Comparison of ENCODE assay signal across 8 cellular contexts in the genomic region with DNA sequence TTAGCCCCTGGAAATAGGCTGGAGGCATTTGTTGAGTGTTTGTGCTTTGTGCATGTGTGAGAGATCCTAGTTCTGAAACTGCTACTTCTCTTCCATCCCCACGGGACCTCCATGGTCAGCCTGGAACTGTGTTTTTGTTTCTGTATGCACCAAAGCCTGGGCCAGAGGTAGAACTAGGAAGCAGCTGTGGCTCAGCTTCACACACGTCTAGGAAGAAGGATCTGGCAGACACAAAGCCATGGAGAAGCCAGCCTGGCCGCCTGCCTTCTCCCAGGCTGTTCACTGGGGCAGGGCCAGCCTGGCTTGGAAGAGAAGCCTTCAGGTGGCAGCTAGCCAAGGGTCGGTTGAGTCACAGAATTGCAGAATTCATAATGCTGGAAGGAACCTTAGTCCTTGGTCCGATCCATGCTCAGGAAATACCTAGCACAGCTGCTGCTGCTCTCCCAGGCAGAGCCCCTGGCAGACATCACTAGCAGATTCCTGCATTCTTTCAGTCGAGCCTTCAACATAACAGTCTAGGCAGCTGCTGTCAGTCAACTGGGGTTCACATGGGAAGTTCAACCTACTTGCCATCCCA. TPM values are rescaled to one million over a fixed set of nuclear protein-coding genes. Genes with fewer than 3 reads are reported as not detected.
DNase-seq lines count a peak whose midpoint lies in the region; ATAC-seq, FAIRE-seq and TF ChIP-seq lines count a peak whose summit lies in the region.

No MANE protein-coding gene starts in this region.

- TF ChIP-seq CTCF in fibroblast of mammary gland (conservative IDR thresholded peaks at IDR 0.05; ENCODE audit: control insufficient read depth, insufficient read depth, low read depth, low read length) (no peak), neutrophil (IDR thresholded peaks at IDR 0.05) (no peak)

- H3K27me3 ChIP-seq in SJCRH30 (no peaks in the 10 kb centered on the region), neutrophil (no peaks in the 10 kb centered on the region)

- no peak for ATAC-seq in GM21737 (IDR thresholded peaks at IDR 0.05; ENCODE audit: unreplicated experiment)

- intact Hi-C loops in activated T-helper 1 cell treated with anti-CD3 and anti-CD28 coated beads, Interleukin-12 subunit alpha, Interleukin-12 subunit beta, Interleukin-2, Interleukin-4 antibody, amounts not matched to agents 30 ng/mL and 10 ng/mL and 1 ng/mL, durations not matched to agents 14 hours and 24 hours and 36 hours (cut with micrococcal nuclease): no loop called here

- H3K9me3 ChIP-seq in SJCRH30 (replicated peaks) (no peaks in the 10 kb centered on the region), neutrophil (no peaks in the 10 kb centered on the region)

- peak; percentile 75 for FAIRE-seq in GM19239 (lab: Jason Lieb, UNC)

- H3K9me3 Mint-ChIP-seq in activated T-helper 1 cell treated with anti-CD3 and anti-CD28 coated beads, Interleukin-12 subunit alpha, Interleukin-12 subunit beta, Interleukin-2, Interleukin-4 antibody, amounts not matched to agents 30 ng/mL and 10 ng/mL and 1 ng/mL, durations not matched to agents 14 hours and 24 hours and 36 hours: no peaks in the 10 kb centered on the region

- H3K27ac Mint-ChIP-seq in activated T-helper 1 cell treated with anti-CD3 and anti-CD28 coated beads, Interleukin-12 subunit alpha, Interleukin-12 subunit beta, Interleukin-2, Interleukin-4 antibody, amounts not matched to agents 30 ng/mL and 10 ng/mL and 1 ng/mL, durations not matched to agents 14 hours and 24 hours and 36 hours: no peak overlapping the region

- H3K4me3 ChIP-seq in SJCRH30 (no peak overlapping the region), fibroblast of mammary gland (ENCODE audit: control insufficient read depth, low read depth, low read length) (no peak overlapping the region), neutrophil (ENCODE audit: low read depth in 1 of 2, low read length in 1 of 2) (no peak overlapping the region)

- DNase-seq in GM19239 (ENCODE audit: insufficient read length, low spot score) (no peak), SJCRH30 (peak; percentile 70 to 74), fibroblast of mammary gland (ENCODE audit: low read depth) (peak; percentile 99), NOMO-1 treated with dmso at 0.1 percent for 144 hours (lab: John Stamatoyannopoulos, UW; ENCODE audit: unreplicated experiment) (no peak), occipital lobe (lab: John Stamatoyannopoulos, UW) (no peak)
- DNase-seq in activated T-helper 1 cell treated with anti-CD3 and anti-CD28 coated beads, Interleukin-12 subunit alpha, Interleukin-12 subunit beta, Interleukin-2, Interleukin-4 antibody, amounts not matched to agents 30 ng/mL and 10 ng/mL and 1 ng/mL, durations not matched to agents 14 hours and 24 hours and 36 hours (ENCODE audit: low spot score): no peak

- no peaks in the 10 kb centered on the region for H3K36me3 ChIP-seq in SJCRH30
- no peaks in the 10 kb centered on the region for H3K36me3 ChIP-seq in neutrophil

- H3K4me1 ChIP-seq in SJCRH30 (no peaks in the 10 kb centered on the region), neutrophil (ENCODE audit: control insufficient read depth in 1 of 2, insufficient read depth in 1 of 2, low read depth in 1 of 2, low read length in 1 of 2) (peaks cover 23 to 28% of the 10 kb centered on the region in 2 experiments)

- 0 out of 2 replicates have a peak overlapping the region, but pooled peaks have one; percentile 3 for H3K27ac ChIP-seq in SJCRH30
- peak overlapping the region; percentile 75 for H3K27ac ChIP-seq in neutrophil

- peaks cover 12% of the 10 kb centered on the region for H3K27me3 Mint-ChIP-seq in activated T-helper 1 cell treated with anti-CD3 and anti-CD28 coated beads, Interleukin-12 subunit alpha, Interleukin-12 subunit beta, Interleukin-2, Interleukin-4 antibody, amounts not matched to agents 30 ng/mL and 10 ng/mL and 1 ng/mL, durations not matched to agents 14 hours and 24 hours and 36 hours (ENCODE audit: insufficient read depth)

- no peak overlapping the region for H3K4me3 Mint-ChIP-seq in activated T-helper 1 cell treated with anti-CD3 and anti-CD28 coated beads, Interleukin-12 subunit alpha, Interleukin-12 subunit beta, Interleukin-2, Interleukin-4 antibody, amounts not matched to agents 30 ng/mL and 10 ng/mL and 1 ng/mL, durations not matched to agents 14 hours and 24 hours and 36 hours

- no peaks in the 10 kb centered on the region for H3K36me3 Mint-ChIP-seq in activated T-helper 1 cell treated with anti-CD3 and anti-CD28 coated beads, Interleukin-12 subunit alpha, Interleukin-12 subunit beta, Interleukin-2, Interleukin-4 antibody, amounts not matched to agents 30 ng/mL and 10 ng/mL and 1 ng/mL, durations not matched to agents 14 hours and 24 hours and 36 hours (ENCODE audit: low read depth)

- peaks cover 25% of the 10 kb centered on the region for H3K4me1 Mint-ChIP-seq in activated T-helper 1 cell treated with anti-CD3 and anti-CD28 coated beads, Interleukin-12 subunit alpha, Interleukin-12 subunit beta, Interleukin-2, Interleukin-4 antibody, amounts not matched to agents 30 ng/mL and 10 ng/mL and 1 ng/mL, durations not matched to agents 14 hours and 24 hours and 36 hours (ENCODE audit: low read depth)

RNA-seq across cellular contexts. Expression of gene RIN3, which starts 27.0 kb away (rescaled TPM):
- not detected in 2 replicates for total RNA-seq in SJCRH30 (2014; rRNA removed; shearing (Covaris generic))
- 34.7 and 35.3 TPM in 2 replicates for total RNA-seq in activated T-helper 1 cell treated with anti-CD3 and anti-CD28 coated beads, Interleukin-12 subunit alpha, Interleukin-12 subunit beta, Interleukin-2, Interleukin-4 antibody, amounts not matched to agents 30 ng/mL and 10 ng/mL and 1 ng/mL, durations not matched to agents 14 hours and 24 hours and 36 hours
- total RNA-seq in occipital lobe: 1.4 TPM

Comparison
In these comparisons a context has a peak if more than half of its experiments do, and no peak if none do; other contexts are left out.
1. DNase-seq: peak in SJCRH30 (2 of 2) and fibroblast of mammary gland (single experiment); none in GM19239 (single experiment), NOMO-1 treated with dmso at 0.1 percent for 144 hours (single experiment), activated T-helper 1 cell treated with anti-CD3 and anti-CD28 coated beads, Interleukin-12 subunit alpha, Interleukin-12 subunit beta, Interleukin-2, Interleukin-4 antibody, amounts not matched to agents 30 ng/mL and 10 ng/mL and 1 ng/mL, durations not matched to agents 14 hours and 24 hours and 36 hours (single experiment) and occipital lobe (single experiment).
2. RNA of gene RIN3, which starts 27.0 kb away (total RNA-seq): 34.7 to 35.3 TPM in activated T-helper 1 cell treated with anti-CD3 and anti-CD28 coated beads, Interleukin-12 subunit alpha, Interleukin-12 subunit beta, Interleukin-2, Interleukin-4 antibody, amounts not matched to agents 30 ng/mL and 10 ng/mL and 1 ng/mL, durations not matched to agents 14 hours and 24 hours and 36 hours; 1.4 TPM in occipital lobe (single experiment) and not detected in SJCRH30; every median in the first group is over 10 times any median in the second.